Comparison of ENCODE assay signal across 35 cellular contexts in genomic region chr3:150673966-150674365, GRCh38. TPM values are rescaled to one million over a fixed set of nuclear protein-coding genes. Genes with fewer than 3 reads are reported as not detected.
"Had no signal": no experiment of that assay in that cellular context is flagged by ENCODE, and none has a peak within 500 bp of the region (broad histone marks: within the 10 kb centered on the region; RNA-seq: fewer than 3 reads in every experiment).

No MANE protein-coding gene starts in this region.

- H3K4me1 ChIP-seq: Peyer's patch had no signal

- DNase-seq: activated CD4-positive, alpha-beta T cell treated with anti-CD3 and anti-CD28 coated beads, Interleukin-2, amount 10 ng/mL, durations not matched to agents 24 days and 14 days; activated CD4-positive, alpha-beta T cell treated with anti-CD3 and anti-CD28 coated beads, Interleukin-2, amount 50 U/mL, for 4 hours; activated CD8-positive, alpha-beta T cell treated with anti-CD3 and anti-CD28 coated beads for 36 hours; activated effector memory CD4-positive, alpha-beta T cell treated with anti-CD3 and anti-CD28 coated beads, Interleukin-2, amount 50 U/mL, for 16 hours; activated naive CD4-positive, alpha-beta T cell; activated naive CD4-positive, alpha-beta T cell treated with anti-CD3 and anti-CD28 coated beads, Interleukin-2, amount 50 U/mL, for 16 hours; activated naive CD8-positive, alpha-beta T cell treated with anti-CD3 and anti-CD28 coated beads for 36 hours; activated T-cell treated with anti-CD3 and anti-CD28 coated beads, Interleukin-2, amount 50 U/mL, for 1 hour; activated T-cell treated with anti-CD3 and anti-CD28 coated beads, Interleukin-2, amount 50 U/mL, for 72 hours; amniotic stem cell; aorta; brain microvascular endothelial cell; Kasumi-1; KG1; MG63; NCI-H1048; NCI-H1105 treated with DMSO at 0.1 percent for 48 hours; NCI-H1436; NCI-H1694; NCI-H1930; NCI-H2081 treated with DMSO at 0.1 percent for 48 hours; NCI-H510A; NCI-H526; NCI-H748 treated with DMSO at 0.1 percent for 48 hours; NK-92 treated with Interleukin-12 subunit alpha and Interleukin-12 subunit beta, amount 100 ng/mL, for 24 hours; PC-3; Peyer's patch; Right ventricle myocardium superior; SW 1271; T1000 had no signal

- ATAC-seq: activated CD8-positive, alpha-beta T cell treated with anti-CD3 and anti-CD28 coated beads for 36 hours; activated T-cell treated with anti-CD3 and anti-CD28 coated beads, Interleukin-2, amount 50 U/mL, for 72 hours; activated T-helper 17 cell treated with anti-CD3 and anti-CD28 coated beads, Interleukin-2, amount 50 U/mL, for 72 hours; PC-3 had no signal

- H3K4me3 ChIP-seq: cardiac muscle cell, MG63, Peyer's patch had no signal

- H3K27ac ChIP-seq: brain microvascular endothelial cell, cardiac muscle cell, Peyer's patch had no signal

RNA-seq across cellular contexts. Expression of gene ERICH6, which starts 29.8 kb away (rescaled TPM):
- total RNA-seq: activated CD4-positive, alpha-beta T cell treated with anti-CD3 and anti-CD28 coated beads, Interleukin-2, amount 10 ng/mL, durations not matched to agents 24 days and 14 days; activated CD8-positive, alpha-beta memory T cell treated with anti-CD3 and anti-CD28 coated beads for 36 hours; activated CD8-positive, alpha-beta T cell treated with anti-CD3 and anti-CD28 coated beads for 36 hours; activated naive CD8-positive, alpha-beta T cell treated with anti-CD3 and anti-CD28 coated beads for 36 hours; cardiac muscle cell; PC-3; Peyer's patch; Right ventricle myocardium superior; T-helper 1 cell treated with Interleukin-12 subunit alpha and Interleukin-12 subunit beta and Interleukin-4 antibody, amounts not matched to agents 30 ng/mL and 1 ng/mL, for 36 hours; T-helper 2 cell treated with Interferon-gamma antibody and Interleukin-4, amounts not matched to agents 100 ng/mL and 5 ng/mL, for 36 hours had no signal
- polyA plus RNA-seq: aorta had no signal
